In genomic region chr10:125144209-125144608, GRCh38 we compare ENCODE assay signal across 11 cellular contexts. TPM values are rescaled to one million over a fixed set of nuclear protein-coding genes. Genes with fewer than 3 reads are reported as not detected.
A peak's percentile ranks its signal among the peaks of the same experiment; 100 is the strongest.
DNase-seq lines count a peak whose midpoint lies in the region; ATAC-seq and TF ChIP-seq lines count a peak whose summit lies in the region.
"Had no signal": no experiment of that assay in that cellular context is flagged by ENCODE, and none has a peak within 500 bp of the region (broad histone marks: within the 10 kb centered on the region; RNA-seq: fewer than 3 reads in every experiment).

No MANE protein-coding gene starts in this region.

- no peaks in the 10 kb centered on the region for H3K9me3 Mint-ChIP-seq in progenitor cell of endocrine pancreas (ENCODE audit: low read depth)

- H3K4me1 Mint-ChIP-seq in progenitor cell of endocrine pancreas (ENCODE audit: low read depth), result peaks cover 49% of the 10 kb centered on the region

- peak; percentile 56 for ATAC-seq in left ventricle myocardium superior
- no peak for ATAC-seq in GM19328 (IDR thresholded peaks at IDR 0.05; ENCODE audit: unreplicated experiment)

- peak; percentile 33 for DNase-seq in DMS79 (lab: John Stamatoyannopoulos, UW)
- no peak for DNase-seq in left ventricle myocardium superior
- no peak for DNase-seq in progenitor cell of endocrine pancreas (ENCODE audit: low spot score, unreplicated experiment)
- no peak for DNase-seq in SKM-1 treated with dmso at 0.1 percent for 144 hours (lab: John Stamatoyannopoulos, UW; ENCODE audit: unreplicated experiment)
- DNase-seq in NCI-H2107 treated with DMSO at 0.1 percent for 48 hours (lab: John Stamatoyannopoulos, UW; ENCODE audit: unreplicated experiment), result no peak
- DNase-seq: activated CD4-positive, alpha-beta T cell treated with anti-CD3 and anti-CD28 coated beads, Interleukin-2, amount 50 U/mL, for 4 hours; activated T-cell treated with anti-CD3 and anti-CD28 coated beads, Interleukin-2, amount 50 U/mL, for 1 hour; NCI-H2107 had no signal

- intact Hi-C loops in left ventricle myocardium superior (cut with micrococcal nuclease), result no loop called here

- TF ChIP-seq CTCF in VCaP (conservative IDR thresholded peaks at IDR 0.05), result no peak
- TF ChIP-seq CTCF in progenitor cell of endocrine pancreas (IDR thresholded peaks at IDR 0.05; ENCODE audit: unreplicated experiment), result no peak

- no peaks in the 10 kb centered on the region for H3K27me3 Mint-ChIP-seq in progenitor cell of endocrine pancreas

- H3K27ac Mint-ChIP-seq in progenitor cell of endocrine pancreas, result peak overlapping the region; percentile 59
- H3K27ac Mint-ChIP-seq: activated naive CD8-positive, alpha-beta T cell had no signal

- no peak overlapping the region for H3K4me3 Mint-ChIP-seq in progenitor cell of endocrine pancreas (ENCODE audit: low read depth)
- H3K4me3 Mint-ChIP-seq: activated naive CD8-positive, alpha-beta T cell had no signal

- H3K36me3 Mint-ChIP-seq in progenitor cell of endocrine pancreas (ENCODE audit: insufficient read depth), result peaks cover 3% of the 10 kb centered on the region
- H3K36me3 Mint-ChIP-seq: activated naive CD8-positive, alpha-beta T cell had no signal

- H3K27ac ChIP-seq in VCaP, result peak overlapping the region; percentile 16; the same call in 1 of the 2 replicates

RNA-seq across cellular contexts. Expression of gene CTBP2, which starts 16.2 kb away (rescaled TPM):
- total RNA-seq in left ventricle myocardium superior (29.3 TPM), progenitor cell of endocrine pancreas (182 and 183 TPM in 2 replicates)
